ENCODE assay signal across 11 cellular contexts in genomic region chrX:9337056-9337455, GRCh38.
DNase-seq lines count a peak whose midpoint lies in the region; ATAC-seq and TF ChIP-seq lines count a peak whose summit lies in the region.
"Had no signal": no experiment of that assay in that cellular context is flagged by ENCODE, and none has a peak within 500 bp of the region (broad histone marks: within the 10 kb centered on the region; RNA-seq: fewer than 3 reads in every experiment).

No MANE protein-coding gene starts in this region.

- peak; percentile 57 for ATAC-seq in IMR-90 (ENCODE audit: low read depth)
- ATAC-seq in GM18511 (IDR thresholded peaks at IDR 0.05; ENCODE audit: unreplicated experiment), result no peak
- no peak for ATAC-seq in HG03432 (IDR thresholded peaks at IDR 0.05; ENCODE audit: unreplicated experiment)

- no peak overlapping the region for H3K4me3 Mint-ChIP-seq in dendritic cell treated with granulocyte-macrophage colony-stimulating factor and Interleukin-4, amounts not matched to agents 40 ng/mL and 50 ng/mL, for 4 days
- H3K4me3 Mint-ChIP-seq in activated CD4-positive, alpha-beta memory T cell treated with anti-CD3 and anti-CD28 coated beads, Interleukin-2, amount 10 ng/mL, durations not matched to agents 7 days and 5 days, result no peak overlapping the region

- no peak overlapping the region for H4K91ac ChIP-seq in IMR-90 (ENCODE audit: insufficient read depth, low read depth, low read length)

- no peak overlapping the region for H3K27ac ChIP-seq in IMR-90 (ENCODE audit: insufficient read depth, low read length)

- no TSS peak for BruUV-seq in IMR-90 (replicated peaks; lab: Mats Ljungman, UMichigan)

- CTCF ChIA-PET in IMR-90 (lab: Yijun Ruan, JAX), result no interaction called here
- CTCF ChIA-PET in activated CD4-positive, alpha-beta memory T cell treated with anti-CD3 and anti-CD28 coated beads, Interleukin-2, amount 10 ng/mL, durations not matched to agents 7 days and 5 days (lab: Charles Lee), result interaction anchor here (0.6 kb wide), 1 partner anchor 11 kb away, joined by 3 read pairs; no protein-coding TSS in a partner anchor

- POLR2A ChIA-PET in IMR-90 (lab: Charles Lee; ENCODE audit: unreplicated experiment), result no interaction called here
- POLR2A ChIA-PET in activated CD4-positive, alpha-beta memory T cell treated with anti-CD3 and anti-CD28 coated beads, Interleukin-2, amount 10 ng/mL, durations not matched to agents 7 days and 5 days (lab: Charles Lee), result no interaction called here

- no peak overlapping the region for H2BK5ac ChIP-seq in IMR-90 (ENCODE audit: low read depth, low read length, poor library complexity, severe bottlenecking)

- no peaks in the 10 kb centered on the region for H3K9me3 Mint-ChIP-seq in dendritic cell treated with granulocyte-macrophage colony-stimulating factor and Interleukin-4, amounts not matched to agents 40 ng/mL and 50 ng/mL, for 4 days
- H3K9me3 Mint-ChIP-seq in activated CD4-positive, alpha-beta memory T cell treated with anti-CD3 and anti-CD28 coated beads, Interleukin-2, amount 10 ng/mL, durations not matched to agents 7 days and 5 days, result no peaks in the 10 kb centered on the region
- H3K9me3 Mint-ChIP-seq: CD8-positive, alpha-beta memory T cell had no signal

- H3K9me1 ChIP-seq in IMR-90 (ENCODE audit: insufficient read depth, low read length), result no peaks in the 10 kb centered on the region

- no peak overlapping the region for H3K23ac ChIP-seq in IMR-90 (ENCODE audit: low read depth, low read length)

- no peak for TF ChIP-seq CTCF in IMR-90 (conservative IDR thresholded peaks at IDR 0.05; ENCODE audit: low read depth, low read length)

- DNase-seq in Ammon's horn (ENCODE audit: low spot score), result peak; percentile 71
- DNase-seq in IMR-90, result peak; percentile 79
- DNase-seq in myocyte (ENCODE audit: low read depth), result peak; percentile 18
- no peak for DNase-seq in activated CD4-positive, alpha-beta memory T cell treated with anti-CD3 and anti-CD28 coated beads, Interleukin-2, amount 10 ng/mL, durations not matched to agents 7 days and 5 days
- no peak for DNase-seq in DMS153 treated with DMSO at 0.1 percent for 48 hours (lab: John Stamatoyannopoulos, UW; ENCODE audit: unreplicated experiment)
- DNase-seq: dermis blood vessel endothelial cell, NCI-H1105 treated with DMSO at 0.1 percent for 48 hours had no signal

- H3K18ac ChIP-seq in IMR-90 (ENCODE audit: low read depth, low read length), result peak overlapping the region; percentile 68

- H2BK15ac ChIP-seq in IMR-90 (ENCODE audit: low read depth, low read length), result no peak overlapping the region

- no peaks in the 10 kb centered on the region for H3K36me3 Mint-ChIP-seq in dendritic cell treated with granulocyte-macrophage colony-stimulating factor and Interleukin-4, amounts not matched to agents 40 ng/mL and 50 ng/mL, for 4 days (ENCODE audit: low read depth)
- H3K36me3 Mint-ChIP-seq in activated CD4-positive, alpha-beta memory T cell treated with anti-CD3 and anti-CD28 coated beads, Interleukin-2, amount 10 ng/mL, durations not matched to agents 7 days and 5 days (ENCODE audit: low read depth), result no peaks in the 10 kb centered on the region
- H3K36me3 Mint-ChIP-seq: CD8-positive, alpha-beta memory T cell had no signal

- no peaks in the 10 kb centered on the region for H3K27me3 Mint-ChIP-seq in dendritic cell treated with granulocyte-macrophage colony-stimulating factor and Interleukin-4, amounts not matched to agents 40 ng/mL and 50 ng/mL, for 4 days
- no peaks in the 10 kb centered on the region for H3K27me3 Mint-ChIP-seq in activated CD4-positive, alpha-beta memory T cell treated with anti-CD3 and anti-CD28 coated beads, Interleukin-2, amount 10 ng/mL, durations not matched to agents 7 days and 5 days
- H3K27me3 Mint-ChIP-seq: CD8-positive, alpha-beta memory T cell had no signal

- H3K14ac ChIP-seq in IMR-90 (replicated peaks; ENCODE audit: low read depth, low read length), result no peak overlapping the region

- 0 out of 2 replicates have a peak overlapping the region, but pooled peaks have one; percentile 49 for H2BK120ac ChIP-seq in IMR-90 (ENCODE audit: low read depth, low read length)

- H3K4me1 Mint-ChIP-seq in dendritic cell treated with granulocyte-macrophage colony-stimulating factor and Interleukin-4, amounts not matched to agents 40 ng/mL and 50 ng/mL, for 4 days (ENCODE audit: low read depth), result peaks cover 43% of the 10 kb centered on the region
- H3K4me1 Mint-ChIP-seq in activated CD4-positive, alpha-beta memory T cell treated with anti-CD3 and anti-CD28 coated beads, Interleukin-2, amount 10 ng/mL, durations not matched to agents 7 days and 5 days, result peaks cover 31% of the 10 kb centered on the region

- H2AK9ac ChIP-seq in IMR-90 (replicated peaks; ENCODE audit: low read depth, low read length, poor library complexity), result no peak overlapping the region

- no peak for TF ChIP-seq POLR2A in IMR-90 (IDR thresholded peaks at IDR 0.05; ENCODE audit: low read depth, low read length)

- no peaks in the 10 kb centered on the region for H3K36me3 ChIP-seq in IMR-90 (ENCODE audit: control insufficient read depth, insufficient read depth, low read length)

- peak overlapping the region in 1 of 2 experiments; percentile 22; a peak in 1 of 4 replicates for H4K8ac ChIP-seq in IMR-90 (ENCODE audit: low read depth in 2 of 2, low read length in 2 of 2)

- WGBS in IMR-90 (ENCODE audit: extremely low coverage in 2 of 2, insufficient read length in 1 of 2), 2 experiments, result 17% methylated on average over 1 of the region's 5 CpGs; no CpG with 5 or more reads in 1 of the 2 experiments

- in situ Hi-C loops in IMR-90 (cut with MboI; ENCODE audit: low sequenced_read_pairs), result no loop called here

- no peak overlapping the region for H3K4me3 ChIP-seq in IMR-90 (ENCODE audit: insufficient read depth, low read depth, low read length)

- H3K9me3 ChIP-seq in IMR-90 (ENCODE audit: control insufficient read depth, insufficient read depth, low read length), result no peaks in the 10 kb centered on the region

- dilution Hi-C loops in IMR-90 (cut with HindIII; ENCODE audit: low sequenced_read_pairs, unreplicated experiment), result no loop called here

- H2AFZ ChIP-seq in IMR-90 (replicated peaks; ENCODE audit: low read length, poor library complexity), result no peak overlapping the region

- no peak overlapping the region for H4K5ac ChIP-seq in IMR-90 (ENCODE audit: low read depth, low read length)

- TF ChIP-seq RAD21 in IMR-90 (IDR thresholded peaks at IDR 0.05; ENCODE audit: low read length), result no peak

- H4K20me1 ChIP-seq in IMR-90 (ENCODE audit: insufficient read depth, low read length), result no peaks in the 10 kb centered on the region

- peak overlapping the region; percentile 75 for H3K27ac Mint-ChIP-seq in dendritic cell treated with granulocyte-macrophage colony-stimulating factor and Interleukin-4, amounts not matched to agents 40 ng/mL and 50 ng/mL, for 4 days
- no peak overlapping the region for H3K27ac Mint-ChIP-seq in activated CD4-positive, alpha-beta memory T cell treated with anti-CD3 and anti-CD28 coated beads, Interleukin-2, amount 10 ng/mL, durations not matched to agents 7 days and 5 days

- no peak overlapping the region for H3K9ac ChIP-seq in IMR-90 (ENCODE audit: low read depth, low read length)

- 0 out of 2 replicates have a peak overlapping the region, but pooled peaks have one; percentile 40 for H3K4ac ChIP-seq in IMR-90 (ENCODE audit: low read depth, low read length)

- H3K4me1 ChIP-seq in IMR-90 (ENCODE audit: control insufficient read depth, insufficient read depth, low read length), result peaks cover 10% of the 10 kb centered on the region

- H2AK5ac ChIP-seq in IMR-90 (ENCODE audit: low read depth, low read length), result 0 out of 2 replicates have a peak overlapping the region, but pooled peaks have one; percentile 44

- H3K79me1 ChIP-seq in IMR-90 (ENCODE audit: low read depth in 1 of 2, low read length in 2 of 2), result no peaks in the 10 kb centered on the region

- no peaks in the 10 kb centered on the region for H3K27me3 ChIP-seq in IMR-90 (ENCODE audit: control insufficient read depth, insufficient read depth, low read length)

- intact Hi-C loops in IMR-90 (cut with micrococcal nuclease), result no loop called here
- intact Hi-C loops in dendritic cell treated with granulocyte-macrophage colony-stimulating factor and Interleukin-4, amounts not matched to agents 40 ng/mL and 50 ng/mL, for 4 days (cut with micrococcal nuclease), result no loop called here

- H2BK20ac ChIP-seq in IMR-90 (ENCODE audit: low read depth, low read length), result no peak overlapping the region

- no peak overlapping the region for H3K56ac ChIP-seq in IMR-90 (ENCODE audit: extremely low read depth, insufficient read depth, low read length)

- peak overlapping the region; percentile 51 for H3K4me2 ChIP-seq in IMR-90 (ENCODE audit: low read depth, low read length)

TF ChIP-seq in IMR-90, 13 proteins besides CTCF, POLR2A, EP300 and RAD21:
- peak; percentile 48 for TF ChIP-seq CEBPB (IDR thresholded peaks at IDR 0.05; ENCODE audit: low read depth, low read length)
- TF ChIP-seq MXI1 (IDR thresholded peaks at IDR 0.05; ENCODE audit: borderline replicate concordance, low read depth, low read length), result no peak
TF ChIP-seq in IMR-90: peak in this region for 1.

Comparison
In these comparisons a context has a peak if more than half of its experiments do, and no peak if none do; other contexts are left out.
1. DNase-seq: peak in Ammon's horn (single experiment), IMR-90 (single experiment) and myocyte (single experiment); none in activated CD4-positive, alpha-beta memory T cell treated with anti-CD3 and anti-CD28 coated beads, Interleukin-2, amount 10 ng/mL, durations not matched to agents 7 days and 5 days (single experiment) and DMS153 treated with DMSO at 0.1 percent for 48 hours (single experiment).